In the genomic region with DNA sequence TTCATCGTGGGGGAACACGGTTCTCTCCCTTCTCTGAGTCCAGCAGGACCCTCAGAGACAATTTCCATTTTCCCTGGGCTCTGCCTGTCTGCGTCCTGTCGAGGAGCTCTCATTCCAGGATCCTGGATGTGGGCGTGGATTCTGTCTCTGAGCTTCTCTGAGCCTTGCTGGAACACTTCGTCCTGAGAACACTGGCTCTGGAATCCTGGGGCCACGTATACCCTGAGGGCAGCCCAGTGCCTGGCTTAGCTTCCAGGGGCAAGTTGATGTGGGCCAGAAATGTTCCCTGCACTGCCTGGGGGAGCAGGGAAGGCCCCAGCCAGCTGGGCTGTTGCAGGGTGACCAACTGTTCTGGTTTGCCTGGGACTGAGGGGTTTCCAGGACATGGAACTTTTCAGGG, we compare ENCODE assay signal across 16 cellular contexts.
"Had no signal": no experiment of that assay in that cellular context is flagged by ENCODE, and none has a peak within 500 bp of the region (broad histone marks: within the 10 kb centered on the region; RNA-seq: fewer than 3 reads in every experiment).

No MANE protein-coding gene starts in this region.

- H3K27ac Mint-ChIP-seq: activated T-cell treated with anti-CD3 and anti-CD28 coated beads, Interleukin-2, amount 50 U/mL, for 24 hours; naive thymus-derived CD4-positive, alpha-beta T cell had no signal

- DNase-seq: activated gamma-delta T cell; activated T-cell treated with anti-CD3 and anti-CD28 coated beads, Interleukin-2, amount 50 U/mL, for 24 hours; foreskin fibroblast; glutamatergic neuron; kidney glomerular epithelial cell; naive thymus-derived CD4-positive, alpha-beta T cell; nucleus accumbens; SHP77; stimulated activated CD4-positive, alpha-beta T cell treated with anti-CD3 and anti-CD28 coated beads, Interleukin-15, amount 100 ng/mL, for 24 hours; stimulated activated CD4-positive, alpha-beta T cell treated with anti-CD3 and anti-CD28 coated beads, Interleukin-4, amount 100 ng/mL, for 4 hours; stomach; thyroid gland had no signal

- H3K9me3 Mint-ChIP-seq: activated T-cell treated with anti-CD3 and anti-CD28 coated beads, Interleukin-2, amount 50 U/mL, for 24 hours had no signal

- H3K4me3 ChIP-seq: ascending aorta, esophagus muscularis mucosa, prostate gland, stomach, thyroid gland had no signal

- H3K27me3 ChIP-seq: ascending aorta, esophagus muscularis mucosa, stomach, thyroid gland had no signal

- ATAC-seq: activated CD4-positive, CD25-positive, alpha-beta regulatory T cell treated with anti-CD3 and anti-CD28 coated beads, Interleukin-2, amount 50 U/mL, for 24 hours; naive thymus-derived CD4-positive, alpha-beta T cell had no signal

- H3K36me3 Mint-ChIP-seq: naive thymus-derived CD4-positive, alpha-beta T cell had no signal

- H3K4me1 ChIP-seq: ascending aorta, prostate gland had no signal

- H3K36me3 ChIP-seq: ascending aorta, esophagus muscularis mucosa, prostate gland, stomach, thyroid gland had no signal

- H3K4me1 Mint-ChIP-seq: naive thymus-derived CD4-positive, alpha-beta T cell had no signal

- H3K27ac ChIP-seq: ascending aorta, esophagus muscularis mucosa, prostate gland, stomach, thyroid gland had no signal

- H3K4me3 Mint-ChIP-seq: activated T-cell treated with anti-CD3 and anti-CD28 coated beads, Interleukin-2, amount 50 U/mL, for 24 hours; naive thymus-derived CD4-positive, alpha-beta T cell had no signal

- H3K27me3 Mint-ChIP-seq: activated T-cell treated with anti-CD3 and anti-CD28 coated beads, Interleukin-2, amount 50 U/mL, for 24 hours had no signal

- H3K9me3 ChIP-seq: prostate gland, thyroid gland had no signal
